In the genomic region with DNA sequence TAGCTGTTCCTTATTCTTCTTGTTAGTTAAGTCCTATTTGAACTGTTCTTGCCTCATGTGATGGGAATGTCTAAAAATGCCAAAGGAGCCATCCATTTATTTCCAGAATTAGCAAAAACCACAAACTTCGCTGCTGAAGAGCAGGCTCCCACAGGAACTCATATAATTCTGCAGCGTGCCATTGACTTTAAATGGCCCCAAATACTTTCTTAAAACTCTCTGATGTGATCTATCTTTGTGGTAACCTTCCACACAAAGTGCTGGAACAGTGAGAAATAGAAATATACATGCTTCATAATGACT, we compare ENCODE assay signal across 1 cellular context.
TF ChIP-seq lines count a peak whose summit lies in the region.

No MANE protein-coding gene starts in this region.

TF ChIP-seq in endothelial cell of umbilical vein, 7 proteins besides CTCF, POLR2A, EP300 and RAD21 (continued from another document):
- TF ChIP-seq EZH2 (IDR thresholded peaks at IDR 0.05; ENCODE audit: borderline replicate concordance, low read depth, low read length, severe bottlenecking) = no peak
- no peak for TF ChIP-seq MYC (IDR thresholded peaks at IDR 0.05; ENCODE audit: low read depth, low read length)
- TF ChIP-seq JUN (IDR thresholded peaks at IDR 0.05; ENCODE audit: borderline replicate concordance, insufficient read depth, insufficient read length, low read depth) = no peak
- TF ChIP-seq FOS (IDR thresholded peaks at IDR 0.05; ENCODE audit: borderline replicate concordance, insufficient read depth, low read length) = no peak
- TF ChIP-seq POLR2AphosphoS5 (IDR thresholded peaks at IDR 0.05; ENCODE audit: insufficient read depth, low read depth, low read length) = no peak
